18 cellular contexts compared by ENCODE assay signal in genomic region chr6:161557333-161558107, GRCh38.
DNase-seq lines count a peak whose midpoint lies in the region; ATAC-seq and TF ChIP-seq lines count a peak whose summit lies in the region.
"Had no signal": no experiment of that assay in that cellular context is flagged by ENCODE, and none has a peak within 500 bp of the region (broad histone marks: within the 10 kb centered on the region; RNA-seq: fewer than 3 reads in every experiment).

No MANE protein-coding gene starts in this region.

- no peak for ATAC-seq in HG02981 (IDR thresholded peaks at IDR 0.05; ENCODE audit: unreplicated experiment)
- no peak for ATAC-seq in GM21825 (IDR thresholded peaks at IDR 0.05; ENCODE audit: unreplicated experiment)
- no peak for ATAC-seq in GM21515 (IDR thresholded peaks at IDR 0.05; ENCODE audit: unreplicated experiment)
- ATAC-seq: heart left ventricle, right lobe of liver had no signal

- peak; percentile 26 for TF ChIP-seq CTCF in AG09319 (IDR thresholded peaks at IDR 0.05; ENCODE audit: low read depth, low read length)
- peak; percentile 3 for TF ChIP-seq CTCF in GM12873 (IDR thresholded peaks at IDR 0.05; ENCODE audit: insufficient read depth, low read depth, low read length, missing control alignments)

- no peak for DNase-seq in AG09319 (ENCODE audit: extremely low read depth, low read depth)
- DNase-seq in NCI-H524 treated with DMSO at 0.1 percent for 48 hours (lab: John Stamatoyannopoulos, UW) = peak; percentile 36
- peak; percentile 26 for DNase-seq in iPS-NIHi7 (ENCODE audit: extremely low spot score)
- no peak for DNase-seq in HuH-7 (ENCODE audit: low spot score)
- DNase-seq: central memory CD4-positive, alpha-beta T cell; effector CD4-positive, alpha-beta T cell; GF-D8; heart left ventricle; islet precursor cell; Kasumi-1; NCI-H2029 treated with DMSO at 0.1 percent for 48 hours; right lobe of liver; RPMI8226; T-helper 1 cell had no signal

Comparison
In these comparisons a context has a peak if more than half of its experiments do, and no peak if none do; other contexts are left out.
1. DNase-seq: peak in NCI-H524 treated with DMSO at 0.1 percent for 48 hours (single experiment) and iPS-NIHi7 (single experiment); none in AG09319 (single experiment) and HuH-7 (single experiment).